Comparison of ENCODE assay signal across 9 cellular contexts in genomic region chr15:95341686-95342085, GRCh38.
"Had no signal": no experiment of that assay in that cellular context is flagged by ENCODE, and none has a peak within 500 bp of the region (broad histone marks: within the 10 kb centered on the region; RNA-seq: fewer than 3 reads in every experiment).

No MANE protein-coding gene starts in this region.

- H3K27ac ChIP-seq: GM23248, HL-60 had no signal

- H2AFZ ChIP-seq: GM23248 had no signal

- H3K36me3 Mint-ChIP-seq: IgD-negative memory B cell had no signal

- H3K4me3 ChIP-seq: GM23248, HAP-1 had no signal

- ATAC-seq: HCT116, HepG2 had no signal

- H3K9me3 ChIP-seq: HAP-1 had no signal

- H3K27ac Mint-ChIP-seq: HFFc6, IgD-negative memory B cell had no signal

- H3K36me3 ChIP-seq: HAP-1 had no signal

- H3K9ac ChIP-seq: GM23248 had no signal

- H3K4me1 ChIP-seq: HAP-1 had no signal

- H3K4me3 Mint-ChIP-seq: HFFc6, IgD-negative memory B cell had no signal

- DNase-seq: GM23248, GOT3, H7, HFFc6 had no signal

- H3K4me1 Mint-ChIP-seq: IgD-negative memory B cell had no signal

- H3K27me3 Mint-ChIP-seq: IgD-negative memory B cell had no signal

- H3K9me3 Mint-ChIP-seq: HFFc6 had no signal
